ENCODE assay signal across 1 cellular context in the genomic region with DNA sequence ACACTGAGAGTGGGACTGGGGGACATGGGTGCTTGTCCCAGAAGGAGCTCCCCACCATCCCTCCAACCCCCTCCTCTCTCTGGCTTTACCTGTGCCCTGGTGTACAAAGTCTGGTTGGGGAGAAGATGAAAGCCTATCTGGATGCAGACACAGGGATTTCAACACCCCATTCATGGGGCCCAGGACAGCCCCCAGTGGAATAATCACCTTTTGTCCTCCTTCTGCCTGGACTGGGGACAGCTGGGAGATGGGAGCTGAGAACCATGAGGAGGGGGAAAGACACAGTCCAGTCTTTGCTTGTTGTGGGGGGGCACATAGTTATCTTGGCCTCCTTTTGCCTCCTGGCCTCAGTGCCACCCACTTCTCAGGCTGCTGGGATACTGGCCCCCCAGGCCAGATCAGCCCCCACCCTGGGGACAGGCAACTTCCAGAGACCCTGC.
TF ChIP-seq lines count a peak whose summit lies in the region.

No MANE protein-coding gene starts in this region.

TF ChIP-seq in HepG2, 621 proteins besides CTCF, POLR2A, EP300 and RAD21 (continued from another document and continues in another):
- TF ChIP-seq, protein P1, sequence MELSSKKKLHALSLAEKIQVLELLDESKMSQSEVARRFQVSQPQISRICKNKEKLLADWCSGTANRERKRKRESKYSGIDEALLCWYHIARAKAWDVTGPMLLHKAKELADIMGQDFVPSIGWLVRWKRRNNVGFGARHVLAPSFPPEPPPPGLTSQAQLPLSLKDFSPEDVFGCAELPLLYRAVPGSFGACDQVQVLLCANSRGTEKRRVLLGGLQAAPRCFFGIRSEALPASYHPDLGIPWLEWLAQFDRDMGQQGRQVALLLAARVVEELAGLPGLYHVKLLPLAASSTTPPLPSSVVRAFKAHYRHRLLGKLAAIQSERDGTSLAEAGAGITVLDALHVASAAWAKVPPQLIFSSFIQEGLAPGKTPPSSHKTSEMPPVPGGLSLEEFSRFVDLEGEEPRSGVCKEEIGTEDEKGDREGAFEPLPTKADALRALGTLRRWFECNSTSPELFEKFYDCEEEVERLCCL (CRISPR knock-in tag; IDR thresholded peaks at IDR 0.05; ENCODE audit: borderline replicate concordance): no peak
- TF ChIP-seq IKZF1 (IDR thresholded peaks at IDR 0.05) (no peak), ZNF343 (CRISPR knock-in tag; IDR thresholded peaks at IDR 0.05) (no peak), MAFG (CRISPR knock-in tag; IDR thresholded peaks at IDR 0.05) (no peak), HNF4A (CRISPR knock-in tag; IDR thresholded peaks at IDR 0.05) (peak; percentile 83), ZC3H13 (CRISPR knock-in tag; IDR thresholded peaks at IDR 0.05) (no peak), ZFP36 (IDR thresholded peaks at IDR 0.05; ENCODE audit: borderline replicate concordance, low read depth, low read length, partially characterized antibody) (no peak), GATAD2A (CRISPR knock-in tag; IDR thresholded peaks at IDR 0.05) (peak; percentile 54; the same call in 1 of the 2 replicates), ZNF326 (CRISPR knock-in tag; IDR thresholded peaks at IDR 0.05; ENCODE audit: borderline replicate concordance) (no peak), ZNF7 (CRISPR knock-in tag; IDR thresholded peaks at IDR 0.05) (no peak), EZH2 (conservative IDR thresholded peaks at IDR 0.05; ENCODE audit: low read depth, low read length) (no peak), KDM6A (CRISPR knock-in tag; IDR thresholded peaks at IDR 0.05; ENCODE audit: low read depth) (peak; percentile 62; the same call in 1 of the 2 replicates), ZNF17 (CRISPR knock-in tag; IDR thresholded peaks at IDR 0.05) (no peak), SOX5 (CRISPR knock-in tag; IDR thresholded peaks at IDR 0.05; ENCODE audit: borderline replicate concordance) (peak; percentile 86), KLF11 (CRISPR knock-in tag; IDR thresholded peaks at IDR 0.05) (no peak), ZNF83 (CRISPR knock-in tag; IDR thresholded peaks at IDR 0.05; ENCODE audit: borderline replicate concordance) (no peak), ZNF75D (CRISPR knock-in tag; IDR thresholded peaks at IDR 0.05; ENCODE audit: borderline replicate concordance) (no peak), TARDBP (CRISPR knock-in tag; IDR thresholded peaks at IDR 0.05) (no peak), LCORL (IDR thresholded peaks at IDR 0.05) (no peak), LCORL (CRISPR knock-in tag; IDR thresholded peaks at IDR 0.05) (peak; percentile 71), HDAC1 (CRISPR knock-in tag; IDR thresholded peaks at IDR 0.05) (peak; percentile 48; the same call in 1 of the 2 replicates), ZNF749 (CRISPR knock-in tag; IDR thresholded peaks at IDR 0.05; ENCODE audit: borderline replicate concordance) (no peak), PHF21A (CRISPR knock-in tag; IDR thresholded peaks at IDR 0.05) (0 out of 2 replicates have a peak, but pooled peaks have one; percentile 46), NCOA2 (CRISPR knock-in tag; IDR thresholded peaks at IDR 0.05) (peak; percentile 50; the same call in 1 of the 2 replicates), EED (CRISPR knock-in tag; IDR thresholded peaks at IDR 0.05) (no peak), CEBPG (CRISPR knock-in tag; IDR thresholded peaks at IDR 0.05) (peak; percentile 71), ZNF891 (CRISPR knock-in tag; IDR thresholded peaks at IDR 0.05) (no peak), RORA (CRISPR knock-in tag; IDR thresholded peaks at IDR 0.05) (no peak)
- TF ChIP-seq, protein P2, sequence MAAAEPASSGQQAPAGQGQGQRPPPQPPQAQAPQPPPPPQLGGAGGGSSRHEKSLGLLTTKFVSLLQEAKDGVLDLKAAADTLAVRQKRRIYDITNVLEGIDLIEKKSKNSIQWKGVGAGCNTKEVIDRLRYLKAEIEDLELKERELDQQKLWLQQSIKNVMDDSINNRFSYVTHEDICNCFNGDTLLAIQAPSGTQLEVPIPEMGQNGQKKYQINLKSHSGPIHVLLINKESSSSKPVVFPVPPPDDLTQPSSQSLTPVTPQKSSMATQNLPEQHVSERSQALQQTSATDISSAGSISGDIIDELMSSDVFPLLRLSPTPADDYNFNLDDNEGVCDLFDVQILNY (CRISPR knock-in tag; conservative IDR thresholded peaks at IDR 0.05): no peak
- TF ChIP-seq, protein P3, sequence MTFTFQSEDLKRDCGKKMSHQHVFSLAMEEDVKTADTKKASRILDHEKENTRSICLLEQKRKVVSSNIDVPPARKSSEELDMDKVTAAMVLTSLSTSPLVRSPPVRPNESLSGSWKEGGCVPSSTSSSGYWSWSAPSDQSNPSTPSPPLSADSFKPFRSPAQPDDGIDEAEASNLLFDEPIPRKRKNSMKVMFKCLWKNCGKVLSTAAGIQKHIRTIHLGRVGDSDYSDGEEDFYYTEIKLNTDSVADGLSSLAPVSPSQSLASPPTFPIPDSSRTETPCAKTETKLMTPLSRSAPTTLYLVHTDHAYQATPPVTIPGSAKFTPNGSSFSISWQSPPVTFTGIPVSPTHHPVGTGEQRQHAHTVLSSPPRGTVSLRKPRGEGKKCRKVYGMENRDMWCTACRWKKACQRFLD (CRISPR knock-in tag; IDR thresholded peaks at IDR 0.05; ENCODE audit: borderline replicate concordance): no peak
- TF ChIP-seq, protein P4, sequence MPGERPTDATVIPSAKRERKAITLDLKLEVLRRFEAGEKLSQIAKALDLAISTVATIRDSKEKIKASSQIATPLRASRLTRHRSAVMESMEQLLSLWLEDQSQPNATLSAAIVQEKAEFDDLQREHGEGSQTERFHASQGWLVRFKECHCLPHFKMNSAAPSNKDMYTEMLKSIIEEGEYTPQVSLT (CRISPR knock-in tag; IDR thresholded peaks at IDR 0.05; ENCODE audit: borderline replicate concordance, low read depth): no peak
- TF ChIP-seq, protein P5, sequence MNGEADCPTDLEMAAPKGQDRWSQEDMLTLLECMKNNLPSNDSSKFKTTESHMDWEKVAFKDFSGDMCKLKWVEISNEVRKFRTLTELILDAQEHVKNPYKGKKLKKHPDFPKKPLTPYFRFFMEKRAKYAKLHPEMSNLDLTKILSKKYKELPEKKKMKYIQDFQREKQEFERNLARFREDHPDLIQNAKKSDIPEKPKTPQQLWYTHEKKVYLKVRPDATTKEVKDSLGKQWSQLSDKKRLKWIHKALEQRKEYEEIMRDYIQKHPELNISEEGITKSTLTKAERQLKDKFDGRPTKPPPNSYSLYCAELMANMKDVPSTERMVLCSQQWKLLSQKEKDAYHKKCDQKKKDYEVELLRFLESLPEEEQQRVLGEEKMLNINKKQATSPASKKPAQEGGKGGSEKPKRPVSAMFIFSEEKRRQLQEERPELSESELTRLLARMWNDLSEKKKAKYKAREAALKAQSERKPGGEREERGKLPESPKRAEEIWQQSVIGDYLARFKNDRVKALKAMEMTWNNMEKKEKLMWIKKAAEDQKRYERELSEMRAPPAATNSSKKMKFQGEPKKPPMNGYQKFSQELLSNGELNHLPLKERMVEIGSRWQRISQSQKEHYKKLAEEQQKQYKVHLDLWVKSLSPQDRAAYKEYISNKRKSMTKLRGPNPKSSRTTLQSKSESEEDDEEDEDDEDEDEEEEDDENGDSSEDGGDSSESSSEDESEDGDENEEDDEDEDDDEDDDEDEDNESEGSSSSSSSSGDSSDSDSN (CRISPR knock-in tag; IDR thresholded peaks at IDR 0.05): peak; percentile 42; the same call in 1 of the 2 replicates
- TF ChIP-seq, protein P6, sequence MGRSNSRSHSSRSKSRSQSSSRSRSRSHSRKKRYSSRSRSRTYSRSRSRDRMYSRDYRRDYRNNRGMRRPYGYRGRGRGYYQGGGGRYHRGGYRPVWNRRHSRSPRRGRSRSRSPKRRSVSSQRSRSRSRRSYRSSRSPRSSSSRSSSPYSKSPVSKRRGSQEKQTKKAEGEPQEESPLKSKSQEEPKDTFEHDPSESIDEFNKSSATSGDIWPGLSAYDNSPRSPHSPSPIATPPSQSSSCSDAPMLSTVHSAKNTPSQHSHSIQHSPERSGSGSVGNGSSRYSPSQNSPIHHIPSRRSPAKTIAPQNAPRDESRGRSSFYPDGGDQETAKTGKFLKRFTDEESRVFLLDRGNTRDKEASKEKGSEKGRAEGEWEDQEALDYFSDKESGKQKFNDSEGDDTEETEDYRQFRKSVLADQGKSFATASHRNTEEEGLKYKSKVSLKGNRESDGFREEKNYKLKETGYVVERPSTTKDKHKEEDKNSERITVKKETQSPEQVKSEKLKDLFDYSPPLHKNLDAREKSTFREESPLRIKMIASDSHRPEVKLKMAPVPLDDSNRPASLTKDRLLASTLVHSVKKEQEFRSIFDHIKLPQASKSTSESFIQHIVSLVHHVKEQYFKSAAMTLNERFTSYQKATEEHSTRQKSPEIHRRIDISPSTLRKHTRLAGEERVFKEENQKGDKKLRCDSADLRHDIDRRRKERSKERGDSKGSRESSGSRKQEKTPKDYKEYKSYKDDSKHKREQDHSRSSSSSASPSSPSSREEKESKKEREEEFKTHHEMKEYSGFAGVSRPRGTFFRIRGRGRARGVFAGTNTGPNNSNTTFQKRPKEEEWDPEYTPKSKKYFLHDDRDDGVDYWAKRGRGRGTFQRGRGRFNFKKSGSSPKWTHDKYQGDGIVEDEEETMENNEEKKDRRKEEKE (IDR thresholded peaks at IDR 0.05): no peak
- TF ChIP-seq, protein P7, sequence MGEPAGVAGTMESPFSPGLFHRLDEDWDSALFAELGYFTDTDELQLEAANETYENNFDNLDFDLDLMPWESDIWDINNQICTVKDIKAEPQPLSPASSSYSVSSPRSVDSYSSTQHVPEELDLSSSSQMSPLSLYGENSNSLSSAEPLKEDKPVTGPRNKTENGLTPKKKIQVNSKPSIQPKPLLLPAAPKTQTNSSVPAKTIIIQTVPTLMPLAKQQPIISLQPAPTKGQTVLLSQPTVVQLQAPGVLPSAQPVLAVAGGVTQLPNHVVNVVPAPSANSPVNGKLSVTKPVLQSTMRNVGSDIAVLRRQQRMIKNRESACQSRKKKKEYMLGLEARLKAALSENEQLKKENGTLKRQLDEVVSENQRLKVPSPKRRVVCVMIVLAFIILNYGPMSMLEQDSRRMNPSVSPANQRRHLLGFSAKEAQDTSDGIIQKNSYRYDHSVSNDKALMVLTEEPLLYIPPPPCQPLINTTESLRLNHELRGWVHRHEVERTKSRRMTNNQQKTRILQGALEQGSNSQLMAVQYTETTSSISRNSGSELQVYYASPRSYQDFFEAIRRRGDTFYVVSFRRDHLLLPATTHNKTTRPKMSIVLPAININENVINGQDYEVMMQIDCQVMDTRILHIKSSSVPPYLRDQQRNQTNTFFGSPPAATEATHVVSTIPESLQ (CRISPR knock-in tag; conservative IDR thresholded peaks at IDR 0.05): no peak
- TF ChIP-seq, protein P8, sequence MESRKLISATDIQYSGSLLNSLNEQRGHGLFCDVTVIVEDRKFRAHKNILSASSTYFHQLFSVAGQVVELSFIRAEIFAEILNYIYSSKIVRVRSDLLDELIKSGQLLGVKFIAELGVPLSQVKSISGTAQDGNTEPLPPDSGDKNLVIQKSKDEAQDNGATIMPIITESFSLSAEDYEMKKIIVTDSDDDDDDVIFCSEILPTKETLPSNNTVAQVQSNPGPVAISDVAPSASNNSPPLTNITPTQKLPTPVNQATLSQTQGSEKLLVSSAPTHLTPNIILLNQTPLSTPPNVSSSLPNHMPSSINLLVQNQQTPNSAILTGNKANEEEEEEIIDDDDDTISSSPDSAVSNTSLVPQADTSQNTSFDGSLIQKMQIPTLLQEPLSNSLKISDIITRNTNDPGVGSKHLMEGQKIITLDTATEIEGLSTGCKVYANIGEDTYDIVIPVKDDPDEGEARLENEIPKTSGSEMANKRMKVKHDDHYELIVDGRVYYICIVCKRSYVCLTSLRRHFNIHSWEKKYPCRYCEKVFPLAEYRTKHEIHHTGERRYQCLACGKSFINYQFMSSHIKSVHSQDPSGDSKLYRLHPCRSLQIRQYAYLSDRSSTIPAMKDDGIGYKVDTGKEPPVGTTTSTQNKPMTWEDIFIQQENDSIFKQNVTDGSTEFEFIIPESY (CRISPR knock-in tag; IDR thresholded peaks at IDR 0.05): no peak
- TF ChIP-seq, protein P9, sequence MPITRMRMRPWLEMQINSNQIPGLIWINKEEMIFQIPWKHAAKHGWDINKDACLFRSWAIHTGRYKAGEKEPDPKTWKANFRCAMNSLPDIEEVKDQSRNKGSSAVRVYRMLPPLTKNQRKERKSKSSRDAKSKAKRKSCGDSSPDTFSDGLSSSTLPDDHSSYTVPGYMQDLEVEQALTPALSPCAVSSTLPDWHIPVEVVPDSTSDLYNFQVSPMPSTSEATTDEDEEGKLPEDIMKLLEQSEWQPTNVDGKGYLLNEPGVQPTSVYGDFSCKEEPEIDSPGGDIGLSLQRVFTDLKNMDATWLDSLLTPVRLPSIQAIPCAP (CRISPR knock-in tag; IDR thresholded peaks at IDR 0.05; ENCODE audit: low read depth): no peak
- TF ChIP-seq, protein P10, sequence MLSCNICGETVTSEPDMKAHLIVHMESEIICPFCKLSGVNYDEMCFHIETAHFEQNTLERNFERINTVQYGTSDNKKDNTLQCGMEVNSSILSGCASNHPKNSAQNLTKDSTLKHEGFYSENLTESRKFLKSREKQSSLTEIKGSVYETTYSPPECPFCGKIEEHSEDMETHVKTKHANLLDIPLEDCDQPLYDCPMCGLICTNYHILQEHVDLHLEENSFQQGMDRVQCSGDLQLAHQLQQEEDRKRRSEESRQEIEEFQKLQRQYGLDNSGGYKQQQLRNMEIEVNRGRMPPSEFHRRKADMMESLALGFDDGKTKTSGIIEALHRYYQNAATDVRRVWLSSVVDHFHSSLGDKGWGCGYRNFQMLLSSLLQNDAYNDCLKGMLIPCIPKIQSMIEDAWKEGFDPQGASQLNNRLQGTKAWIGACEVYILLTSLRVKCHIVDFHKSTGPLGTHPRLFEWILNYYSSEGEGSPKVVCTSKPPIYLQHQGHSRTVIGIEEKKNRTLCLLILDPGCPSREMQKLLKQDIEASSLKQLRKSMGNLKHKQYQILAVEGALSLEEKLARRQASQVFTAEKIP (CRISPR knock-in tag; IDR thresholded peaks at IDR 0.05; ENCODE audit: borderline replicate concordance): no peak
- TF ChIP-seq, protein P11, sequence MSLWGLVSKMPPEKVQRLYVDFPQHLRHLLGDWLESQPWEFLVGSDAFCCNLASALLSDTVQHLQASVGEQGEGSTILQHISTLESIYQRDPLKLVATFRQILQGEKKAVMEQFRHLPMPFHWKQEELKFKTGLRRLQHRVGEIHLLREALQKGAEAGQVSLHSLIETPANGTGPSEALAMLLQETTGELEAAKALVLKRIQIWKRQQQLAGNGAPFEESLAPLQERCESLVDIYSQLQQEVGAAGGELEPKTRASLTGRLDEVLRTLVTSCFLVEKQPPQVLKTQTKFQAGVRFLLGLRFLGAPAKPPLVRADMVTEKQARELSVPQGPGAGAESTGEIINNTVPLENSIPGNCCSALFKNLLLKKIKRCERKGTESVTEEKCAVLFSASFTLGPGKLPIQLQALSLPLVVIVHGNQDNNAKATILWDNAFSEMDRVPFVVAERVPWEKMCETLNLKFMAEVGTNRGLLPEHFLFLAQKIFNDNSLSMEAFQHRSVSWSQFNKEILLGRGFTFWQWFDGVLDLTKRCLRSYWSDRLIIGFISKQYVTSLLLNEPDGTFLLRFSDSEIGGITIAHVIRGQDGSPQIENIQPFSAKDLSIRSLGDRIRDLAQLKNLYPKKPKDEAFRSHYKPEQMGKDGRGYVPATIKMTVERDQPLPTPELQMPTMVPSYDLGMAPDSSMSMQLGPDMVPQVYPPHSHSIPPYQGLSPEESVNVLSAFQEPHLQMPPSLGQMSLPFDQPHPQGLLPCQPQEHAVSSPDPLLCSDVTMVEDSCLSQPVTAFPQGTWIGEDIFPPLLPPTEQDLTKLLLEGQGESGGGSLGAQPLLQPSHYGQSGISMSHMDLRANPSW (CRISPR knock-in tag; IDR thresholded peaks at IDR 0.05; ENCODE audit: borderline replicate concordance): no peak
- TF ChIP-seq, protein P12, sequence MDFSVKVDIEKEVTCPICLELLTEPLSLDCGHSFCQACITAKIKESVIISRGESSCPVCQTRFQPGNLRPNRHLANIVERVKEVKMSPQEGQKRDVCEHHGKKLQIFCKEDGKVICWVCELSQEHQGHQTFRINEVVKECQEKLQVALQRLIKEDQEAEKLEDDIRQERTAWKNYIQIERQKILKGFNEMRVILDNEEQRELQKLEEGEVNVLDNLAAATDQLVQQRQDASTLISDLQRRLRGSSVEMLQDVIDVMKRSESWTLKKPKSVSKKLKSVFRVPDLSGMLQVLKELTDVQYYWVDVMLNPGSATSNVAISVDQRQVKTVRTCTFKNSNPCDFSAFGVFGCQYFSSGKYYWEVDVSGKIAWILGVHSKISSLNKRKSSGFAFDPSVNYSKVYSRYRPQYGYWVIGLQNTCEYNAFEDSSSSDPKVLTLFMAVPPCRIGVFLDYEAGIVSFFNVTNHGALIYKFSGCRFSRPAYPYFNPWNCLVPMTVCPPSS (IDR thresholded peaks at IDR 0.05): no peak
